Comparison of ENCODE assay signal across 19 cellular contexts in genomic region chr15:71386005-71386404, GRCh38.
DNase-seq lines count a peak whose midpoint lies in the region; ATAC-seq and TF ChIP-seq lines count a peak whose summit lies in the region.
"Had no signal": no experiment of that assay in that cellular context is flagged by ENCODE, and none has a peak within 500 bp of the region (broad histone marks: within the 10 kb centered on the region; RNA-seq: fewer than 3 reads in every experiment).

No MANE protein-coding gene starts in this region.

- H3K4me1 ChIP-seq in right cardiac atrium (ENCODE audit: control insufficient read depth, insufficient read depth, low read length): no peaks in the 10 kb centered on the region
- peaks cover 12% of the 10 kb centered on the region for H3K4me1 ChIP-seq in RWPE2 (ENCODE audit: insufficient read depth, poor library complexity, severe bottlenecking)
- peaks cover 37% of the 10 kb centered on the region for H3K4me1 ChIP-seq in lower lobe of right lung
- peaks cover 9 to 13% of the 10 kb centered on the region in 2 donors for H3K4me1 ChIP-seq in uterus
- no peaks in the 10 kb centered on the region for H3K4me1 ChIP-seq in breast epithelium
- H3K4me1 ChIP-seq: Caco-2 had no signal

- intact Hi-C loops in Right ventricle myocardium superior (cut with DNase I) (loop anchor here (5.0 kb wide), 1 partner anchor 56 kb away; no protein-coding TSS in a partner anchor), right cardiac atrium (cut with DNase I) (loop anchor here in 2 of 4 donors (5.0 kb wide), 2 partner anchors 51 to 56 kb away; no protein-coding TSS in a partner anchor), lower lobe of right lung (cut with DNase I) (loop anchor here (5.0 kb wide), 1 partner anchor 56 kb away; no protein-coding TSS in a partner anchor), uterus (cut with DNase I; ENCODE audit: low total_unique reads) (loop anchor here (10.0 kb wide), 1 partner anchor 59 kb away; no protein-coding TSS in a partner anchor), breast epithelium (cut with DNase I; ENCODE audit: low total_unique reads) (no loop called here)

- H3K36me3 ChIP-seq in RWPE2 (ENCODE audit: low read depth): peaks cover 14% of the 10 kb centered on the region
- H3K36me3 ChIP-seq in lower lobe of right lung: no peaks in the 10 kb centered on the region
- no peaks in the 10 kb centered on the region for H3K36me3 ChIP-seq in uterus
- no peaks in the 10 kb centered on the region for H3K36me3 ChIP-seq in breast epithelium
- H3K36me3 ChIP-seq: BE2C had no signal

- H3K9me3 ChIP-seq in right cardiac atrium (ENCODE audit: control insufficient read depth, low read length) (no peaks in the 10 kb centered on the region), RWPE2 (ENCODE audit: severe bottlenecking) (no peaks in the 10 kb centered on the region), lower lobe of right lung (no peaks in the 10 kb centered on the region), uterus (no peaks in the 10 kb centered on the region), breast epithelium (no peaks in the 10 kb centered on the region)
- H3K9me3 ChIP-seq: BE2C, Caco-2, SK-N-SH had no signal

- 81% methylated on average over 2 of the region's 2 CpGs for WGBS in right cardiac atrium

- no peak for TF ChIP-seq CTCF in RWPE2 (IDR thresholded peaks at IDR 0.05; ENCODE audit: poor library complexity, severe bottlenecking)
- TF ChIP-seq CTCF in lower lobe of right lung (IDR thresholded peaks at IDR 0.05): no peak
- TF ChIP-seq CTCF in uterus (IDR thresholded peaks at IDR 0.05): no peak
- TF ChIP-seq CTCF in breast epithelium (IDR thresholded peaks at IDR 0.05): no peak

- H3K4me3 ChIP-seq in right cardiac atrium (ENCODE audit: low read length): no peak overlapping the region
- H3K4me3 ChIP-seq in RWPE2 (ENCODE audit: severe bottlenecking): no peak overlapping the region
- no peak overlapping the region for H3K4me3 ChIP-seq in lower lobe of right lung
- no peak overlapping the region for H3K4me3 ChIP-seq in uterus
- no peak overlapping the region for H3K4me3 ChIP-seq in breast epithelium

- ATAC-seq in Right ventricle myocardium superior (ENCODE audit: poor library complexity) (peak; percentile 16), right cardiac atrium (no peak), RWPE2 (ENCODE audit: low read depth) (no peak), lower lobe of right lung (no peak)

- no peak for DNase-seq in Right ventricle myocardium superior
- no peak for DNase-seq in right cardiac atrium
- no peak for DNase-seq in RWPE2 (ENCODE audit: low spot score)
- DNase-seq in lower lobe of right lung: no peak
- DNase-seq in uterus: no peak
- no peak for DNase-seq in caudate nucleus (lab: John Stamatoyannopoulos, UW)
- DNase-seq in NK-92 (lab: John Stamatoyannopoulos, UW; ENCODE audit: unreplicated experiment): no peak
- no peak for DNase-seq in breast epithelium (ENCODE audit: low spot score in 2 of 2)
- DNase-seq: 8988T; BE2C; CD4-positive, alpha-beta T cell; GDM1; HCEC 1CT; NCI-H187 treated with DMSO at 0.1 percent for 48 hours; NCI-H524 treated with DMSO at 0.1 percent for 48 hours; SHP77 treated with DMSO at 0.1 percent for 48 hours had no signal

- H3K27ac ChIP-seq in right cardiac atrium (ENCODE audit: low read length) (no peak overlapping the region), RWPE2 (ENCODE audit: poor library complexity, severe bottlenecking) (peak overlapping the region; percentile 32), lower lobe of right lung (peak overlapping the region; percentile 25), uterus (peak overlapping the region; percentile 67 to 76), caudate nucleus (ENCODE audit: low read depth, low read length) (no peak overlapping the region), breast epithelium (no peak overlapping the region)
- H3K27ac ChIP-seq: KMS-11 had no signal

- TF ChIP-seq POLR2A in uterus (IDR thresholded peaks at IDR 0.05): no peak
- TF ChIP-seq POLR2A in breast epithelium (IDR thresholded peaks at IDR 0.05): no peak

- H3K27me3 ChIP-seq in right cardiac atrium (ENCODE audit: control insufficient read depth, insufficient read depth): no peaks in the 10 kb centered on the region
- H3K27me3 ChIP-seq in RWPE2 (ENCODE audit: insufficient read depth, poor library complexity, severe bottlenecking): no peaks in the 10 kb centered on the region
- no peaks in the 10 kb centered on the region for H3K27me3 ChIP-seq in lower lobe of right lung (ENCODE audit: low read depth)
- H3K27me3 ChIP-seq in uterus: no peaks in the 10 kb centered on the region
- no peaks in the 10 kb centered on the region for H3K27me3 ChIP-seq in breast epithelium
- H3K27me3 ChIP-seq: BE2C had no signal

Comparison
In these comparisons a context has a peak if more than half of its experiments do, and no peak if none do; other contexts are left out.
1. H3K27ac ChIP-seq: peak in RWPE2 (single experiment), lower lobe of right lung (single experiment) and uterus (2 of 2); none in right cardiac atrium (single experiment), caudate nucleus (single experiment) and breast epithelium (0 of 2).